Comparison of ENCODE assay signal across 15 cellular contexts in the genomic region with DNA sequence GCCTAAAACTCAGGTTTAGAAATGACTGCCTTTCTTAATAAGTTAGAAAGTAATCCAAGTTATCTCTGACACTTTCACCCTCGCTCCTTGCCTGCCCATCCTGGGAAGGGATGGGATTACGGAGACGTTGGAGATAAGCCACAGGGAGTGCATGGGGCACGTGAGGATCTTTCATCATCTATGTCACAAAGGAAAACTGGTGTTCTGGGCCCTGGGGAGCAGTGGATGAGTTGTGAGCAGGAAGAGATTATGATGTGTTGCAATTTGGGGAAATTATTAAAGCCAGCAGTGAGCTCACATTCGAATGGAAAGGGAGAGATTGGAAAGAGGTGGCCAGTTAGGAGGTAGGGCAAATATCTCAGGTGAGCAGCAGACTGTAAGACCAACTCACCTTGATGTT. TPM values are rescaled to one million over a fixed set of nuclear protein-coding genes. Genes with fewer than 3 reads are reported as not detected.
DNase-seq lines count a peak whose midpoint lies in the region; ATAC-seq and TF ChIP-seq lines count a peak whose summit lies in the region.
"Had no signal": no experiment of that assay in that cellular context is flagged by ENCODE, and none has a peak within 500 bp of the region (broad histone marks: within the 10 kb centered on the region; RNA-seq: fewer than 3 reads in every experiment).

No MANE protein-coding gene starts in this region.

- DNase-seq in brain microvascular endothelial cell = peak; percentile 14
- DNase-seq in osteoblast (ENCODE audit: insufficient read length, low spot score, missing footprints) = no peak
- DNase-seq in T-helper 9 cell = no peak
- no peak for DNase-seq in cerebellum (ENCODE audit: low spot score)
- DNase-seq in medulla oblongata (ENCODE audit: extremely low spot score) = no peak
- DNase-seq in 8988T = no peak
- DNase-seq: activated CD8-positive, alpha-beta T cell treated with anti-CD3 and anti-CD28 coated beads, Interleukin-2, amount 10 ng/mL, durations not matched to agents 7 days and 5 days; EL; glutamatergic neuron; NCI-H1092; T1000 had no signal

- peak; percentile 92 for ATAC-seq in gastroesophageal sphincter
- ATAC-seq: activated CD8-positive, alpha-beta T cell treated with anti-CD3 and anti-CD28 coated beads, Interleukin-2, amount 10 ng/mL, durations not matched to agents 7 days and 5 days; HCT116 had no signal

- no peak for TF ChIP-seq POLR2A in gastroesophageal sphincter (IDR thresholded peaks at IDR 0.05)

- H3K4me2 ChIP-seq in BLaER1 = peak overlapping the region; percentile 84
- peak overlapping the region; percentile 62 for H3K4me2 ChIP-seq in osteoblast (ENCODE audit: insufficient read depth, low read length)

- H2AFZ ChIP-seq in osteoblast (ENCODE audit: low read length) = peak overlapping the region; percentile 54

- H3K9ac ChIP-seq in BLaER1 = peak overlapping the region; percentile 70

- H3K4me3 ChIP-seq in BLaER1 (peak overlapping the region; percentile 48; the same call in 1 of the 2 replicates), brain microvascular endothelial cell (ENCODE audit: low read depth, low read length) (no peak overlapping the region), gastroesophageal sphincter (no peak overlapping the region), osteoblast (ENCODE audit: insufficient read depth, low read length) (no peak overlapping the region)
- H3K4me3 ChIP-seq: ovary had no signal

- no peaks in the 10 kb centered on the region for H4K20me1 ChIP-seq in BLaER1
- no peaks in the 10 kb centered on the region for H4K20me1 ChIP-seq in osteoblast (ENCODE audit: insufficient read depth, low read length)

- WGBS in gastroesophageal sphincter (ENCODE audit: low coverage in 1 of 2), 2 donors = 13 to 34% methylated on average over 4 to 5 of the region's 5 CpGs

- H3K36me3 ChIP-seq in BLaER1 (no peaks in the 10 kb centered on the region), brain microvascular endothelial cell (replicated peaks) (no peaks in the 10 kb centered on the region), gastroesophageal sphincter (no peaks in the 10 kb centered on the region), osteoblast (ENCODE audit: insufficient read depth, low read length) (no peaks in the 10 kb centered on the region)
- H3K36me3 ChIP-seq: ovary had no signal

- H3K4me1 ChIP-seq in BLaER1 = peaks cover 56% of the 10 kb centered on the region
- H3K4me1 ChIP-seq in gastroesophageal sphincter = peaks cover 4 to 25% (median 7%) of the 10 kb centered on the region in 3 donors
- no peaks in the 10 kb centered on the region for H3K4me1 ChIP-seq in osteoblast (ENCODE audit: insufficient read depth, low read length)

- H3K27me3 ChIP-seq in BLaER1 (no peaks in the 10 kb centered on the region), brain microvascular endothelial cell (replicated peaks) (no peaks in the 10 kb centered on the region), gastroesophageal sphincter (no peaks in the 10 kb centered on the region), osteoblast (ENCODE audit: insufficient read depth, low read length) (peaks cover 7% of the 10 kb centered on the region)
- H3K27me3 ChIP-seq: ovary had no signal

- in situ Hi-C loops in brain microvascular endothelial cell (cut with HindIII; ENCODE audit: low pct_ligation_motif_present, low sequenced_read_pairs) = no loop called here

- H3K9me3 ChIP-seq in BLaER1 (no peaks in the 10 kb centered on the region), gastroesophageal sphincter (no peaks in the 10 kb centered on the region), osteoblast (ENCODE audit: low read depth, low read length) (no peaks in the 10 kb centered on the region)
- H3K9me3 ChIP-seq: ovary had no signal

- no peaks in the 10 kb centered on the region for H3K79me2 ChIP-seq in osteoblast (ENCODE audit: insufficient read depth, low read length)

- H3K27ac ChIP-seq in BLaER1 (peak overlapping the region; percentile 79), brain microvascular endothelial cell (no peak overlapping the region), gastroesophageal sphincter (peak overlapping the region in 3 of 4 donors; percentile 14 to 53 (median 42)), osteoblast (ENCODE audit: low read depth, low read length) (no peak overlapping the region)
- H3K27ac ChIP-seq: ovary had no signal

- TF ChIP-seq EP300 in gastroesophageal sphincter (IDR thresholded peaks at IDR 0.05) = no peak

- TF ChIP-seq CTCF in brain microvascular endothelial cell (IDR thresholded peaks at IDR 0.05; ENCODE audit: low read depth, low read length, missing control alignments) = no peak
- no peak for TF ChIP-seq CTCF in gastroesophageal sphincter (IDR thresholded peaks at IDR 0.05)
- TF ChIP-seq CTCF in osteoblast (IDR thresholded peaks at IDR 0.05; ENCODE audit: extremely low read depth, low read depth, low read length) = no peak

RNA-seq across cellular contexts. Expression of a gene that starts 12.8 kb away (rescaled TPM):
- total RNA-seq in gastroesophageal sphincter = 10 to 100 TPM; 10.3 to 20.6 (median 14.0) TPM
- total RNA-seq in osteoblast = 1.1 and 1.5 TPM in 2 replicates
- 6.1 TPM for total RNA-seq in cerebellum
- total RNA-seq: activated CD8-positive, alpha-beta T cell treated with anti-CD3 and anti-CD28 coated beads, Interleukin-2, amount 10 ng/mL, durations not matched to agents 7 days and 5 days had no signal

Comparison
In these comparisons a context has a peak if more than half of its experiments do, and no peak if none do; other contexts are left out.
1. H3K27ac ChIP-seq: peak in BLaER1 (single experiment) and gastroesophageal sphincter (3 of 4); none in brain microvascular endothelial cell (single experiment) and osteoblast (single experiment).